ENCODE assay signal across 1 cellular context in genomic region chr5:160071521-160072299, GRCh38.
TF ChIP-seq lines count a peak whose summit lies in the region.

No MANE protein-coding gene starts in this region.

TF ChIP-seq in SK-N-SH treated with all-trans-retinoic acid at 6 μM for 48 hours, 23 proteins besides CTCF, POLR2A, EP300 and RAD21 (continued from another document):
- TF ChIP-seq, protein P1, sequence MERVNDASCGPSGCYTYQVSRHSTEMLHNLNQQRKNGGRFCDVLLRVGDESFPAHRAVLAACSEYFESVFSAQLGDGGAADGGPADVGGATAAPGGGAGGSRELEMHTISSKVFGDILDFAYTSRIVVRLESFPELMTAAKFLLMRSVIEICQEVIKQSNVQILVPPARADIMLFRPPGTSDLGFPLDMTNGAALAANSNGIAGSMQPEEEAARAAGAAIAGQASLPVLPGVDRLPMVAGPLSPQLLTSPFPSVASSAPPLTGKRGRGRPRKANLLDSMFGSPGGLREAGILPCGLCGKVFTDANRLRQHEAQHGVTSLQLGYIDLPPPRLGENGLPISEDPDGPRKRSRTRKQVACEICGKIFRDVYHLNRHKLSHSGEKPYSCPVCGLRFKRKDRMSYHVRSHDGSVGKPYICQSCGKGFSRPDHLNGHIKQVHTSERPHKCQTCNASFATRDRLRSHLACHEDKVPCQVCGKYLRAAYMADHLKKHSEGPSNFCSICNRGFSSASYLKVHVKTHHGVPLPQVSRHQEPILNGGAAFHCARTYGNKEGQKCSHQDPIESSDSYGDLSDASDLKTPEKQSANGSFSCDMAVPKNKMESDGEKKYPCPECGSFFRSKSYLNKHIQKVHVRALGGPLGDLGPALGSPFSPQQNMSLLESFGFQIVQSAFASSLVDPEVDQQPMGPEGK (CRISPR knock-in tag; IDR thresholded peaks at IDR 0.05; ENCODE audit: borderline replicate concordance): no peak
- TF ChIP-seq BACH2 (CRISPR knock-in tag; IDR thresholded peaks at IDR 0.05; ENCODE audit: borderline replicate concordance) (no peak), ZFP3 (CRISPR knock-in tag; IDR thresholded peaks at IDR 0.05) (no peak), ZNF70 (CRISPR knock-in tag; IDR thresholded peaks at IDR 0.05) (no peak), ARNTL (CRISPR knock-in tag; IDR thresholded peaks at IDR 0.05; ENCODE audit: borderline replicate concordance, low read depth) (no peak), PPARA (CRISPR knock-in tag; IDR thresholded peaks at IDR 0.05; ENCODE audit: borderline replicate concordance) (no peak), ESRRG (CRISPR knock-in tag; IDR thresholded peaks at IDR 0.05) (no peak)
- TF ChIP-seq, protein P2, sequence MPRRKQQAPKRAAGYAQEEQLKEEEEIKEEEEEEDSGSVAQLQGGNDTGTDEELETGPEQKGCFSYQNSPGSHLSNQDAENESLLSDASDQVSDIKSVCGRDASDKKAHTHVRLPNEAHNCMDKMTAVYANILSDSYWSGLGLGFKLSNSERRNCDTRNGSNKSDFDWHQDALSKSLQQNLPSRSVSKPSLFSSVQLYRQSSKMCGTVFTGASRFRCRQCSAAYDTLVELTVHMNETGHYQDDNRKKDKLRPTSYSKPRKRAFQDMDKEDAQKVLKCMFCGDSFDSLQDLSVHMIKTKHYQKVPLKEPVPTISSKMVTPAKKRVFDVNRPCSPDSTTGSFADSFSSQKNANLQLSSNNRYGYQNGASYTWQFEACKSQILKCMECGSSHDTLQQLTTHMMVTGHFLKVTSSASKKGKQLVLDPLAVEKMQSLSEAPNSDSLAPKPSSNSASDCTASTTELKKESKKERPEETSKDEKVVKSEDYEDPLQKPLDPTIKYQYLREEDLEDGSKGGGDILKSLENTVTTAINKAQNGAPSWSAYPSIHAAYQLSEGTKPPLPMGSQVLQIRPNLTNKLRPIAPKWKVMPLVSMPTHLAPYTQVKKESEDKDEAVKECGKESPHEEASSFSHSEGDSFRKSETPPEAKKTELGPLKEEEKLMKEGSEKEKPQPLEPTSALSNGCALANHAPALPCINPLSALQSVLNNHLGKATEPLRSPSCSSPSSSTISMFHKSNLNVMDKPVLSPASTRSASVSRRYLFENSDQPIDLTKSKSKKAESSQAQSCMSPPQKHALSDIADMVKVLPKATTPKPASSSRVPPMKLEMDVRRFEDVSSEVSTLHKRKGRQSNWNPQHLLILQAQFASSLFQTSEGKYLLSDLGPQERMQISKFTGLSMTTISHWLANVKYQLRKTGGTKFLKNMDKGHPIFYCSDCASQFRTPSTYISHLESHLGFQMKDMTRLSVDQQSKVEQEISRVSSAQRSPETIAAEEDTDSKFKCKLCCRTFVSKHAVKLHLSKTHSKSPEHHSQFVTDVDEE (CRISPR knock-in tag; IDR thresholded peaks at IDR 0.05): no peak
